13 cellular contexts compared by ENCODE assay signal in the genomic region with DNA sequence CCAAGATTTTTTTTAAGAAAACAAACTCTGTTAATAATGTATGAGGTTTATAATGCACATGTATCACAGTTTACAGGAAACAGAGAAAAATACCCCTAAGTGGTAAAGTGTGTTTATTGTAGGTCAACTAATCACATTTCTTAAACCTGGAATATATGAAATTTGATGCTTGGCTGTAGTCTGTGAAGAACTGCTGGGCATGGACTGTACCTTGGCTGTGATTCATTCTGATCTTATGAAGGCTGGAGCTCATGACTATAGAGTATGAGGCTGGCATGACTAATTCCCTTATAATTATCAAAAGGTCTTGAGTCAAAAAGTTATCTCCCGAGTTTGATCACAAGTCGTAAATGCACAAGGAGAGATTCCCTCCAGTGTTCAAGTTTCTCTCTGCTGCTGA.
DNase-seq lines count a peak whose midpoint lies in the region; ATAC-seq and TF ChIP-seq lines count a peak whose summit lies in the region.
"Had no signal": no experiment of that assay in that cellular context is flagged by ENCODE, and none has a peak within 500 bp of the region (broad histone marks: within the 10 kb centered on the region; RNA-seq: fewer than 3 reads in every experiment).

No MANE protein-coding gene starts in this region.

- 95% methylated on average over 2 of the region's 2 CpGs for WGBS in thymus
- 72% methylated on average over 2 of the region's 2 CpGs for WGBS in upper lobe of left lung, 2 donors

- TF ChIP-seq POLR2A in upper lobe of left lung (IDR thresholded peaks at IDR 0.05), result no peak

- no peak for TF ChIP-seq CTCF in ascending aorta (IDR thresholded peaks at IDR 0.05)
- TF ChIP-seq CTCF in upper lobe of left lung (IDR thresholded peaks at IDR 0.05), result no peak

- H3K9me3 ChIP-seq in ascending aorta (no peaks in the 10 kb centered on the region), thymus (ENCODE audit: control insufficient read depth) (no peaks in the 10 kb centered on the region), upper lobe of left lung (no peaks in the 10 kb centered on the region)

- H3K27me3 ChIP-seq in ascending aorta, result no peaks in the 10 kb centered on the region
- H3K27me3 ChIP-seq in thymus (ENCODE audit: control insufficient read depth, insufficient read depth), result no peaks in the 10 kb centered on the region
- no peaks in the 10 kb centered on the region for H3K27me3 ChIP-seq in upper lobe of left lung

- peak overlapping the region; percentile 65 to 76 for H3K27ac ChIP-seq in ascending aorta
- peak overlapping the region; percentile 54 for H3K27ac ChIP-seq in thymus (ENCODE audit: low read depth)
- H3K27ac ChIP-seq in upper lobe of left lung, result no peak overlapping the region

- no peaks in the 10 kb centered on the region for H3K36me3 ChIP-seq in ascending aorta
- H3K36me3 ChIP-seq in thymus (ENCODE audit: control insufficient read depth, insufficient read depth), result no peaks in the 10 kb centered on the region
- no peaks in the 10 kb centered on the region for H3K36me3 ChIP-seq in upper lobe of left lung

- intact Hi-C loops in ascending aorta (cut with DNase I), result no loop called here

- ATAC-seq in upper lobe of left lung (ENCODE audit: low FRiP score in 2 of 2), result no peak
- ATAC-seq: stimulated activated memory B cell treated with anti-CD40 and anti-IgM and Interleukin-4, amounts not matched to agents 10 μg/mL and 1 μg/mL and 100 μg/mL, for 72 hours had no signal

- peaks cover 0 to 29% of the 10 kb centered on the region in 2 donors for H3K4me1 ChIP-seq in ascending aorta
- no peaks in the 10 kb centered on the region for H3K4me1 ChIP-seq in thymus (ENCODE audit: control insufficient read depth, insufficient read depth, low read length)
- H3K4me1 ChIP-seq in upper lobe of left lung, result no peaks in the 10 kb centered on the region

- no peak overlapping the region for H3K4me3 ChIP-seq in ascending aorta
- H3K4me3 ChIP-seq in thymus (ENCODE audit: low read length), result no peak overlapping the region
- H3K4me3 ChIP-seq in upper lobe of left lung, result no peak overlapping the region

- no peak for TF ChIP-seq EP300 in upper lobe of left lung (IDR thresholded peaks at IDR 0.05)

- DNase-seq in HPDE6-E6E7 (ENCODE audit: extremely low spot score) (peak; percentile 73), ascending aorta (ENCODE audit: low spot score in 2 of 2) (no peak), foreskin melanocyte (peak; percentile 80), upper lobe of left lung (no peak), NCI-H69 (lab: John Stamatoyannopoulos, UW) (no peak)
- no peak for DNase-seq in activated CD4-positive, alpha-beta T cell treated with anti-CD3 and anti-CD28 coated beads, Interleukin-2, amount 50 U/mL, for 1 hour
- DNase-seq: activated CD8-positive, alpha-beta memory T cell treated with anti-CD3 and anti-CD28 coated beads, Interleukin-2, amount 50 U/mL, for 48 hours; caudate nucleus; NCI-H1048; NCI-H82; stimulated activated CD4-positive, alpha-beta T cell treated with anti-CD3 and anti-CD28 coated beads, Interleukin-15, amount 100 ng/mL, for 24 hours had no signal

Comparison
In these comparisons a context has a peak if more than half of its experiments do, and no peak if none do; other contexts are left out.
1. DNase-seq: peak in HPDE6-E6E7 (single experiment) and foreskin melanocyte (single experiment); none in ascending aorta (0 of 2), upper lobe of left lung (0 of 2), activated CD4-positive, alpha-beta T cell treated with anti-CD3 and anti-CD28 coated beads, Interleukin-2, amount 50 U/mL, for 1 hour (single experiment) and NCI-H69 (single experiment).
2. H3K27ac ChIP-seq: peak in ascending aorta (2 of 2) and thymus (single experiment); none in upper lobe of left lung (0 of 4).